Comparison of ENCODE assay signal across 8 cellular contexts in genomic region chr13:22114630-22115311, GRCh38.
DNase-seq lines count a peak whose midpoint lies in the region; ATAC-seq and TF ChIP-seq lines count a peak whose summit lies in the region.

No MANE protein-coding gene starts in this region.

- intact Hi-C loops in CD4-positive, alpha-beta T cell (cut with DNase I, micrococcal nuclease): loop anchor here in 1 of 2 experiments (1.0 to 5.0 kb wide), 2 partner anchors 37 to 52 kb away; no protein-coding TSS in a partner anchor

- no peaks in the 10 kb centered on the region for H3K27me3 ChIP-seq in CD4-positive, alpha-beta T cell (ENCODE audit: control insufficient read depth, insufficient read depth, low read length)
- no peaks in the 10 kb centered on the region for H3K27me3 ChIP-seq in lung (ENCODE audit: control insufficient read depth, insufficient read depth)

- peak overlapping the region; percentile 52 for H3K4me3 Mint-ChIP-seq in CD4-positive, alpha-beta T cell
- H3K4me3 Mint-ChIP-seq in T-helper 1 cell treated with Interleukin-12 subunit alpha and Interleukin-12 subunit beta and Interleukin-4 antibody, amounts not matched to agents 30 μg/mL and 1 μg/mL, for 36 hours: peak overlapping the region; percentile 25

- ATAC-seq in CD4-positive, alpha-beta T cell (ENCODE audit: poor library complexity): peak; percentile 92
- ATAC-seq in GM19025 (IDR thresholded peaks at IDR 0.05; ENCODE audit: low read depth, unreplicated experiment) (peak; percentile 87), HG03066 (IDR thresholded peaks at IDR 0.05; ENCODE audit: low read depth, unreplicated experiment) (peak; percentile 89), lung (ENCODE audit: insufficient read depth, low FRiP score) (peak; percentile 50)

- no peak overlapping the region for H3K4me3 ChIP-seq in lung

- CTCF ChIA-PET in CD4-positive, alpha-beta T cell (lab: Charles Lee): no interaction called here

- H3K27me3 Mint-ChIP-seq in CD4-positive, alpha-beta T cell: no peaks in the 10 kb centered on the region
- no peaks in the 10 kb centered on the region for H3K27me3 Mint-ChIP-seq in T-helper 1 cell treated with Interleukin-12 subunit alpha and Interleukin-12 subunit beta and Interleukin-4 antibody, amounts not matched to agents 30 μg/mL and 1 μg/mL, for 36 hours (ENCODE audit: low read depth)

- H3K36me3 Mint-ChIP-seq in CD4-positive, alpha-beta T cell (ENCODE audit: low read depth): peaks cover 11% of the 10 kb centered on the region
- H3K36me3 Mint-ChIP-seq in T-helper 1 cell treated with Interleukin-12 subunit alpha and Interleukin-12 subunit beta and Interleukin-4 antibody, amounts not matched to agents 30 μg/mL and 1 μg/mL, for 36 hours (ENCODE audit: low read depth): peaks cover 10% of the 10 kb centered on the region

- no peak for TF ChIP-seq CTCF in CD4-positive, alpha-beta T cell (IDR thresholded peaks at IDR 0.05)
- TF ChIP-seq CTCF in lung (IDR thresholded peaks at IDR 0.05; ENCODE audit: control extremely low read depth, extremely low read depth): no peak

- H3K36me3 ChIP-seq in lung (ENCODE audit: control insufficient read depth in 2 of 2, insufficient read depth in 2 of 2, low read length in 2 of 2): no peaks in the 10 kb centered on the region

- H3K9me3 Mint-ChIP-seq in CD4-positive, alpha-beta T cell: peaks cover 2% of the 10 kb centered on the region
- H3K9me3 Mint-ChIP-seq in T-helper 1 cell treated with Interleukin-12 subunit alpha and Interleukin-12 subunit beta and Interleukin-4 antibody, amounts not matched to agents 30 μg/mL and 1 μg/mL, for 36 hours: peaks cover 28% of the 10 kb centered on the region

- H3K27ac ChIP-seq in CD4-positive, alpha-beta T cell (ENCODE audit: low read depth, low read length): no peak overlapping the region
- H3K27ac ChIP-seq in lung (ENCODE audit: low read depth in 1 of 2, low read length in 1 of 2): no peak overlapping the region

- DNase-seq in CD4-positive, alpha-beta T cell: peak in 2 of 10 experiments; percentile 7 to 18
- no peak for DNase-seq in lung (ENCODE audit: low spot score)
- no peak for DNase-seq in NCI-H446 (lab: John Stamatoyannopoulos, UW)
- no peak for DNase-seq in NCI-H2171 treated with DMSO at 0.1 percent for 48 hours (lab: John Stamatoyannopoulos, UW)
- DNase-seq in SHP77 treated with DMSO at 0.1 percent for 48 hours (lab: John Stamatoyannopoulos, UW): no peak

- WGBS in lung, 2 donors: 36 to 55% methylated on average over 9 of the region's 9 CpGs

- peaks cover 0 to 2% of the 10 kb centered on the region in 2 donors for H3K4me1 ChIP-seq in lung (ENCODE audit: control insufficient read depth in 2 of 2, insufficient read depth in 2 of 2, low read length in 2 of 2)

- peaks cover 38% of the 10 kb centered on the region for H3K4me1 Mint-ChIP-seq in CD4-positive, alpha-beta T cell (ENCODE audit: low read depth)
- peaks cover 34% of the 10 kb centered on the region for H3K4me1 Mint-ChIP-seq in T-helper 1 cell treated with Interleukin-12 subunit alpha and Interleukin-12 subunit beta and Interleukin-4 antibody, amounts not matched to agents 30 μg/mL and 1 μg/mL, for 36 hours (ENCODE audit: low read depth)

- H3K9me3 ChIP-seq in CD4-positive, alpha-beta T cell (ENCODE audit: control insufficient read depth, low read length): no peaks in the 10 kb centered on the region
- H3K9me3 ChIP-seq in lung (ENCODE audit: control insufficient read depth in 2 of 2, insufficient read depth in 1 of 2, low read length in 1 of 2): no peaks in the 10 kb centered on the region

- H3K27ac Mint-ChIP-seq in CD4-positive, alpha-beta T cell: peak overlapping the region; percentile 85
- H3K27ac Mint-ChIP-seq in T-helper 1 cell treated with Interleukin-12 subunit alpha and Interleukin-12 subunit beta and Interleukin-4 antibody, amounts not matched to agents 30 μg/mL and 1 μg/mL, for 36 hours: peak overlapping the region; percentile 89

- POLR2A ChIA-PET in CD4-positive, alpha-beta T cell (lab: Charles Lee): interaction anchor here (0.6 to 1.0 kb wide), 3 partner anchors 14 to 1663 kb away, joined by 3 read pairs; no protein-coding TSS in a partner anchor
